Comparison of ENCODE assay signal across 18 cellular contexts in the genomic region with DNA sequence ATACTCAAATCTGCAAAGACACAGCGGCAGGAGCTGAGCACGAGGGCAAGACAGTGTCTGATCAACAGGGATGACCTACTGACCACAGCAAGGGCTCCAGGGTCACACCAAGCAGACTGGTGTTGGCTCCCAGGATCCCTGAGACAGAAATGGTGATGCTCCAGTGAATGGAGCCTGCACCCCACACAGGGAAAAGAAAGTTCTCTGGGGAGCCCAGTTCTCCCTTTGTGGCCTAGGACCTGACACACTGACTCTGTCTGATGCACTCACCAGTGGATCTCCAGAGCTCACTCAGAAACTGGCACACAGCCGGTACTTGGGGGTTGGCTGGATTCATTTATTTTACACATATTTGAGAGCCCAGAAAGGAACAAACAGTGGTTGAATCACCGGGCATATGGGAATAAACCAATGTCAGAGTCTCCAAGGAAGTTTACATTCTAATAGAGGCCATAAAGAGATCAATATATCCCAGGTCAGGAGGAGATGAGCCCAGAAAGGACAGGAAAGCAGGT.
"Had no signal": no experiment of that assay in that cellular context is flagged by ENCODE, and none has a peak within 500 bp of the region (broad histone marks: within the 10 kb centered on the region; RNA-seq: fewer than 3 reads in every experiment).

No MANE protein-coding gene starts in this region.

- H3K27ac Mint-ChIP-seq: immature natural killer cell, memory B cell, nephron had no signal

- H3K9me3 Mint-ChIP-seq: immature natural killer cell, memory B cell, nephron had no signal

- H3K4me1 Mint-ChIP-seq: immature natural killer cell, memory B cell had no signal

- H3K4me3 ChIP-seq: coronary artery, left lung, lower lobe of right lung, right atrium auricular region, sigmoid colon, skin epidermis, suprapubic skin, thyroid gland, upper lobe of left lung, uterus had no signal

- H3K4me3 Mint-ChIP-seq: immature natural killer cell, memory B cell, nephron had no signal

- DNase-seq: effector CD8-positive, alpha-beta T cell; foreskin keratinocyte; immature natural killer cell; left lung; lower lobe of right lung; midbrain; posterior cingulate gyrus; sigmoid colon; stimulated activated naive CD8-positive, alpha-beta T cell treated with anti-CD3 and anti-CD28 coated beads, Interleukin-15, Interleukin-2, amounts not matched to agents 100 U/mL and 50 U/mL, for 24 hours; thyroid gland; upper lobe of left lung; uterus had no signal

- ATAC-seq: foreskin keratinocyte; left lung; lower lobe of right lung; stimulated activated naive CD8-positive, alpha-beta T cell treated with anti-CD3 and anti-CD28 coated beads, Interleukin-15, Interleukin-2, amounts not matched to agents 100 U/mL and 50 U/mL, for 24 hours had no signal

- H3K36me3 Mint-ChIP-seq: immature natural killer cell, memory B cell had no signal
